In genomic region chr9:105502276-105502675, GRCh38 we compare ENCODE assay signal across 16 cellular contexts. TPM values are rescaled to one million over a fixed set of nuclear protein-coding genes. Genes with fewer than 3 reads are reported as not detected.
DNase-seq lines count a peak whose midpoint lies in the region; FAIRE-seq and TF ChIP-seq lines count a peak whose summit lies in the region.
"Had no signal": no experiment of that assay in that cellular context is flagged by ENCODE, and none has a peak within 500 bp of the region (broad histone marks: within the 10 kb centered on the region; RNA-seq: fewer than 3 reads in every experiment).

No MANE protein-coding gene starts in this region.

- H3K9ac ChIP-seq in OCI-LY3 (ENCODE audit: low read length): no peak overlapping the region
- H3K9ac ChIP-seq: BLaER1 treated with 17β-estradiol and CSF1 and Interleukin-3, amounts not matched to agents 10 nM and 100 nM had no signal

- TF ChIP-seq POLR2A in H54 (IDR thresholded peaks at IDR 0.05; ENCODE audit: low read depth, low read length) (no peak), spleen (IDR thresholded peaks at IDR 0.05) (no peak)

- peak; percentile 62 for FAIRE-seq in H54 (lab: Jason Lieb, UNC)
- FAIRE-seq: G401.6, K562 had no signal

- H3K4me1 ChIP-seq in OCI-LY3 (ENCODE audit: low read length): peaks cover 67% of the 10 kb centered on the region
- peaks cover 0 to 21% (median 11%) of the 10 kb centered on the region in 6 donors for H3K4me1 ChIP-seq in spleen

- H3K9me3 ChIP-seq in OCI-LY3 (ENCODE audit: insufficient read depth, low read length): no peaks in the 10 kb centered on the region
- no peaks in the 10 kb centered on the region for H3K9me3 ChIP-seq in spleen
- H3K9me3 ChIP-seq: BLaER1 treated with 17β-estradiol and CSF1 and Interleukin-3, amounts not matched to agents 10 nM and 100 nM had no signal

- no peaks in the 10 kb centered on the region for H3K4me1 Mint-ChIP-seq in glutamatergic neuron (ENCODE audit: low read depth, unreplicated experiment)

- H3K4me3 ChIP-seq in OCI-LY3 (ENCODE audit: low read length) (no peak overlapping the region), spleen (no peak overlapping the region)
- H3K4me3 ChIP-seq: GM23338, K562 had no signal

- no peaks in the 10 kb centered on the region for H4K20me1 ChIP-seq in OCI-LY3 (ENCODE audit: insufficient read depth, low read length)
- H4K20me1 ChIP-seq: BLaER1 treated with 17β-estradiol and CSF1 and Interleukin-3, amounts not matched to agents 10 nM and 100 nM had no signal

- H3K79me2 ChIP-seq in OCI-LY3 (ENCODE audit: low read length): peaks cover 9% of the 10 kb centered on the region

- H3K9me3 Mint-ChIP-seq in glutamatergic neuron (ENCODE audit: unreplicated experiment): no peaks in the 10 kb centered on the region
- H3K9me3 Mint-ChIP-seq: GM23338, H9 had no signal

- no peaks in the 10 kb centered on the region for H3K27me3 ChIP-seq in OCI-LY3 (ENCODE audit: low read depth, low read length)
- H3K27me3 ChIP-seq in spleen (replicated peaks in 1 of 7): no peaks in the 10 kb centered on the region
- H3K27me3 ChIP-seq: BLaER1 treated with 17β-estradiol and CSF1 and Interleukin-3, amounts not matched to agents 10 nM and 100 nM had no signal

- H3K4me3 Mint-ChIP-seq in glutamatergic neuron (ENCODE audit: unreplicated experiment): no peak overlapping the region
- H3K4me3 Mint-ChIP-seq: CD4-positive, CD25-positive, alpha-beta regulatory T cell; GM23338; H9 had no signal

- no peak overlapping the region for H3K27ac Mint-ChIP-seq in glutamatergic neuron (ENCODE audit: unreplicated experiment)
- H3K27ac Mint-ChIP-seq: CD4-positive, CD25-positive, alpha-beta regulatory T cell; GM23338; H9 had no signal

- TF ChIP-seq CTCF in OCI-LY3 (IDR thresholded peaks at IDR 0.05; ENCODE audit: low read depth, low read length) (no peak), glutamatergic neuron (IDR thresholded peaks at IDR 0.05; ENCODE audit: partially characterized antibody, unreplicated experiment) (no peak), spleen (IDR thresholded peaks at IDR 0.05 in 8 of 11, conservative IDR thresholded peaks at IDR 0.05 in 3 of 11) (no peak)

- peak overlapping the region; percentile 17 for H3K4me2 ChIP-seq in OCI-LY3 (ENCODE audit: low read length)
- H3K4me2 ChIP-seq: GM23338 had no signal

- no peak overlapping the region for H3K27ac ChIP-seq in OCI-LY3 (ENCODE audit: low read length)
- H3K27ac ChIP-seq in spleen: no peak overlapping the region
- H3K27ac ChIP-seq: BLaER1 treated with 17β-estradiol and CSF1 and Interleukin-3, amounts not matched to agents 10 nM and 100 nM had no signal

- intact Hi-C loops in spleen (cut with DNase I; ENCODE audit: low total_unique reads): no loop called here

- 69 to 95% (median 92%) methylated on average over 2 of the region's 2 CpGs for WGBS in spleen, 5 donors

- H3K36me3 ChIP-seq in OCI-LY3 (replicated peaks; ENCODE audit: low read depth, low read length): peaks cover 6% of the 10 kb centered on the region
- peaks cover 0 to 5% (median 0%) of the 10 kb centered on the region in 6 donors for H3K36me3 ChIP-seq in spleen

- H3K36me3 Mint-ChIP-seq in glutamatergic neuron (ENCODE audit: unreplicated experiment): no peaks in the 10 kb centered on the region
- H3K36me3 Mint-ChIP-seq: CD4-positive, CD25-positive, alpha-beta regulatory T cell had no signal

- H2AFZ ChIP-seq in OCI-LY3 (ENCODE audit: low read depth, low read length): no peak overlapping the region
- H2AFZ ChIP-seq: GM23338 had no signal

- DNase-seq in EH (ENCODE audit: low read depth) (peak; percentile 46), H54 (ENCODE audit: insufficient read length, low spot score) (no peak), iris pigment epithelial cell (ENCODE audit: low read depth) (peak; percentile 51), mesenteric fat pad (ENCODE audit: low spot score) (no peak), glutamatergic neuron (no peak), spleen (no peak)
- no peak for DNase-seq in central memory CD4-positive, alpha-beta T cell
- DNase-seq: 8988T; CD4-positive, CD25-positive, alpha-beta regulatory T cell; DMS53; H9 had no signal

- no peaks in the 10 kb centered on the region for H3K27me3 Mint-ChIP-seq in glutamatergic neuron (ENCODE audit: unreplicated experiment)
- H3K27me3 Mint-ChIP-seq: CD4-positive, CD25-positive, alpha-beta regulatory T cell had no signal

RNA-seq across cellular contexts. Expression of gene FSD1L, which starts 54.4 kb away (rescaled TPM):
- total RNA-seq in mesenteric fat pad (5.1 TPM), glutamatergic neuron (ENCODE audit: unreplicated experiment) (32.5 TPM), spleen (1 to 10 TPM; 3.0 to 5.8 (median 5.1) TPM)
- polyA plus RNA-seq in spleen: under 1 TPM; 0.70 to 0.90 (median 0.74) TPM

RNA-seq across cellular contexts. Expression of gene FKTN, which starts 55.7 kb away (rescaled TPM):
- total RNA-seq in mesenteric fat pad (13.5 TPM), glutamatergic neuron (ENCODE audit: unreplicated experiment) (20.9 TPM), spleen (10 to 100 TPM in 6 of 7 donors, 1 to 10 TPM in 1; 6.5 to 25.4 (median 19.4) TPM)
- polyA plus RNA-seq in spleen: 1 to 10 TPM; 2.7 to 4.9 (median 3.6) TPM

Comparison
In these comparisons a context has a peak if more than half of its experiments do, and no peak if none do; other contexts are left out.
1. DNase-seq: peak in EH (single experiment) and iris pigment epithelial cell (single experiment); none in H54 (single experiment), mesenteric fat pad (single experiment), central memory CD4-positive, alpha-beta T cell (single experiment), glutamatergic neuron (single experiment) and spleen (single experiment).